Comparison of ENCODE assay signal across 31 cellular contexts in the genomic region with DNA sequence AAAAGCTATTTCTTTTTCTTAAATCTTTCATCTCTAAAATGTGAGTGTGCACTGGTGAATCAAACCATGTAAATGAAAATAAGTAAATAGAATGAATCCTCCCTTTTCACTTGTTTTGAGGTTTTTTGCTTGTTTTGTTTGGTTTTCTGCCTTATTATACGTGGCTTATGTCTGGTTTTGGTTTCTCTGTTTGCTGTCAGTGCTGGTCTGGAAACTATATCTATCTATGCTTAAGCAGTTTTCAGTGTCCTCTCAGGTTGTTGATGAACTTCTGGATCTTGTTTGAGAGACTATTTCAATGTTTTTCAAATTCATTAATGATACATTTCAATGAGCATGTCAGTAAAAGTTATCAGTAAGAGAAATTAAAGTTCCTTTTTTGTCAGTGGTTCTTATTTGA.
"Had no signal": no experiment of that assay in that cellular context is flagged by ENCODE, and none has a peak within 500 bp of the region (broad histone marks: within the 10 kb centered on the region; RNA-seq: fewer than 3 reads in every experiment).

No MANE protein-coding gene starts in this region.

- H3K9me3 Mint-ChIP-seq: activated B cell treated with CpG ODN at 0.5 μM for 24 hours; activated naive CD4-positive, alpha-beta T cell treated with anti-CD3 and anti-CD28 coated beads, Interleukin-2, amount 10 ng/mL, durations not matched to agents 7 days and 5 days; activated naive CD8-positive, alpha-beta T cell treated with anti-CD3 and anti-CD28 coated beads, Interleukin-2, amount 10 ng/mL, durations not matched to agents 7 days and 5 days; activated T-helper 2 cell treated with anti-CD3 and anti-CD28 coated beads, Interferon-gamma antibody, Interleukin-2, Interleukin-4, amounts not matched to agents 10 μg/mL and 5 μg/mL and 100 μg/mL, durations not matched to agents 14 hours and 24 hours and 36 hours; T-cell had no signal

- H3K9me3 ChIP-seq: body of pancreas, MG63 had no signal

- H3K27me3 ChIP-seq: body of pancreas, MG63 had no signal

- H3K4me3 Mint-ChIP-seq: activated B cell treated with CpG ODN at 0.5 μM for 24 hours; activated CD8-positive, alpha-beta memory T cell treated with anti-CD3 and anti-CD28 coated beads, Interleukin-2, amount 10 ng/mL, durations not matched to agents 7 days and 5 days; activated naive CD4-positive, alpha-beta T cell treated with anti-CD3 and anti-CD28 coated beads, Interleukin-2, amount 10 ng/mL, durations not matched to agents 7 days and 5 days; activated naive CD8-positive, alpha-beta T cell treated with anti-CD3 and anti-CD28 coated beads, Interleukin-2, amount 10 ng/mL, durations not matched to agents 7 days and 5 days; T-cell had no signal

- H3K4me3 ChIP-seq: body of pancreas, MG63, SK-N-MC had no signal

- DNase-seq: activated B cell treated with CpG ODN at 0.5 μM for 24 hours; activated CD8-positive, alpha-beta memory T cell treated with anti-CD3 and anti-CD28 coated beads, Interleukin-2, amount 10 ng/mL, durations not matched to agents 7 days and 5 days; activated gamma-delta T cell treated with Interleukin-2 at 50 U/mL for 16 hours; activated naive CD4-positive, alpha-beta T cell treated with anti-CD3 and anti-CD28 coated beads, Interleukin-2, amount 10 ng/mL, durations not matched to agents 7 days and 5 days; activated naive CD8-positive, alpha-beta T cell treated with anti-CD3 and anti-CD28 coated beads, Interleukin-2, amount 10 ng/mL, durations not matched to agents 7 days and 5 days; activated T-cell treated with anti-CD3 and anti-CD28 coated beads, Interleukin-2, amount 50 U/mL, for 48 hours; aorta; body of pancreas; central memory CD4-positive, alpha-beta T cell; MG63; MV-4-11; NCI-H1092 treated with DMSO at 0.1 percent for 48 hours; NCI-H1417 treated with DMSO at 0.1 percent for 48 hours; NCI-H1694; NCI-H2029; NCI-H2107; NCI-H2171 treated with DMSO at 0.1 percent for 48 hours; NCI-H226; NCI-H526; NCI-H82; NK-92 treated with Interleukin-12 subunit alpha and Interleukin-12 subunit beta, amount 100 ng/mL, for 24 hours; OCI-M1; RPMI8226; T-cell; T1000 had no signal

- ATAC-seq: activated CD8-positive, alpha-beta memory T cell treated with anti-CD3 and anti-CD28 coated beads, Interleukin-2, amount 10 ng/mL, durations not matched to agents 7 days and 5 days; body of pancreas; Panc1; Right ventricle myocardium inferior; T-cell had no signal

- FAIRE-seq: bronchial epithelial cell, TTC549 had no signal

- H3K27ac ChIP-seq: body of pancreas, SK-N-MC had no signal

- H3K27me3 Mint-ChIP-seq: activated B cell treated with CpG ODN at 0.5 μM for 24 hours; activated CD8-positive, alpha-beta memory T cell treated with anti-CD3 and anti-CD28 coated beads, Interleukin-2, amount 10 ng/mL, durations not matched to agents 7 days and 5 days; activated naive CD4-positive, alpha-beta T cell treated with anti-CD3 and anti-CD28 coated beads, Interleukin-2, amount 10 ng/mL, durations not matched to agents 7 days and 5 days; activated naive CD8-positive, alpha-beta T cell treated with anti-CD3 and anti-CD28 coated beads, Interleukin-2, amount 10 ng/mL, durations not matched to agents 7 days and 5 days; T-cell had no signal

- H3K27ac Mint-ChIP-seq: activated B cell treated with CpG ODN at 0.5 μM for 24 hours; activated CD8-positive, alpha-beta memory T cell treated with anti-CD3 and anti-CD28 coated beads, Interleukin-2, amount 10 ng/mL, durations not matched to agents 7 days and 5 days; activated naive CD4-positive, alpha-beta T cell treated with anti-CD3 and anti-CD28 coated beads, Interleukin-2, amount 10 ng/mL, durations not matched to agents 7 days and 5 days; activated naive CD8-positive, alpha-beta T cell treated with anti-CD3 and anti-CD28 coated beads, Interleukin-2, amount 10 ng/mL, durations not matched to agents 7 days and 5 days; activated T-helper 2 cell treated with anti-CD3 and anti-CD28 coated beads, Interferon-gamma antibody, Interleukin-2, Interleukin-4, amounts not matched to agents 10 μg/mL and 5 μg/mL and 100 μg/mL, durations not matched to agents 14 hours and 24 hours and 36 hours; T-cell had no signal
